ENCODE assay signal across 1 cellular context in genomic region chr2:33437297-33437696, GRCh38.
A peak's percentile ranks its signal among the peaks of the same experiment; 100 is the strongest.
TF ChIP-seq lines count a peak whose summit lies in the region.

No MANE protein-coding gene starts in this region.

TF ChIP-seq in K562, 482 proteins besides CTCF, POLR2A, EP300 and RAD21 (continued from another document):
- TF ChIP-seq FOXM1 (IDR thresholded peaks at IDR 0.05; ENCODE audit: low read depth) (peak; percentile 61; the same call in 1 of the 2 replicates), FOXM1 (CRISPR knock-in tag; IDR thresholded peaks at IDR 0.05; ENCODE audit: low read depth) (no peak), ZFX (CRISPR knock-in tag; IDR thresholded peaks at IDR 0.05) (no peak), TFAM (CRISPR knock-in tag; conservative IDR thresholded peaks at IDR 0.05) (no peak), UBTF (IDR thresholded peaks at IDR 0.05; ENCODE audit: borderline replicate concordance in 1 of 2, low read depth in 2 of 2, low read length in 2 of 2) (no peak), ZNF79 (CRISPR knock-in tag; IDR thresholded peaks at IDR 0.05; ENCODE audit: low read depth) (no peak), CBFA2T2 (conservative IDR thresholded peaks at IDR 0.05) (peak; percentile 59), WHSC1 (IDR thresholded peaks at IDR 0.05; ENCODE audit: low read length) (no peak), KLF1 (tag; IDR thresholded peaks at IDR 0.05) (no peak), NFE2 (IDR thresholded peaks at IDR 0.05; ENCODE audit: low read depth) (peak; percentile 77), BCLAF1 (IDR thresholded peaks at IDR 0.05; ENCODE audit: borderline replicate concordance in 1 of 2, control insufficient read depth in 1 of 2, low read depth in 2 of 2, low read length in 1 of 2) (no peak), ZNF384 (IDR thresholded peaks at IDR 0.05; ENCODE audit: low read depth, low read length) (no peak), PYGO2 (tag; IDR thresholded peaks at IDR 0.05) (no peak), TEAD1 (CRISPR knock-in tag; IDR thresholded peaks at IDR 0.05) (peak in 1 of 2 experiments; percentile 43; a peak in 1 of 4 replicates), BCL6 (CRISPR knock-in tag; IDR thresholded peaks at IDR 0.05) (no peak), CXXC5 (CRISPR knock-in tag; IDR thresholded peaks at IDR 0.05) (0 out of 2 replicates have a peak, but pooled peaks have one; percentile 10), ZKSCAN8 (CRISPR knock-in tag; IDR thresholded peaks at IDR 0.05) (0 out of 2 replicates have a peak, but pooled peaks have one; percentile 21), MTA2 (IDR thresholded peaks at IDR 0.05; ENCODE audit: low read depth) (0 out of 2 replicates have a peak, but pooled peaks have one; percentile 14), PCBP1 (IDR thresholded peaks at IDR 0.05; ENCODE audit: low read depth, low read length, poor library complexity, severe bottlenecking) (no peak), MEIS2 (IDR thresholded peaks at IDR 0.05; ENCODE audit: partially characterized antibody) (peak; percentile 87), SOX6 (IDR thresholded peaks at IDR 0.05) (peak; percentile 50; the same call in 1 of the 2 replicates), GABPB1 (CRISPR knock-in tag; IDR thresholded peaks at IDR 0.05) (0 out of 2 replicates have a peak, but pooled peaks have one; percentile 25), MYC (IDR thresholded peaks at IDR 0.05; ENCODE audit: low read depth, low read length) (no peak), MYC (CRISPR knock-in tag; IDR thresholded peaks at IDR 0.05; ENCODE audit: borderline replicate concordance, low read depth) (no peak), NCOR1 (IDR thresholded peaks at IDR 0.05) (0 out of 2 replicates have a peak, but pooled peaks have one; percentile 18), ZNF57 (CRISPR knock-in tag; IDR thresholded peaks at IDR 0.05) (no peak), TSC22D4 (tag; IDR thresholded peaks at IDR 0.05) (no peak), TCF3 (CRISPR knock-in tag; IDR thresholded peaks at IDR 0.05) (peak; percentile 89), SMARCA4 (IDR thresholded peaks at IDR 0.05) (peak; percentile 61; the same call in 1 of the 2 replicates), STAG1 (CRISPR knock-in tag; IDR thresholded peaks at IDR 0.05; ENCODE audit: borderline replicate concordance) (no peak), CGGBP1 (CRISPR knock-in tag; IDR thresholded peaks at IDR 0.05) (no peak), TEAD4 (IDR thresholded peaks at IDR 0.05; ENCODE audit: low read length) (peak; percentile 86), TEAD4 (CRISPR knock-in tag; IDR thresholded peaks at IDR 0.05; ENCODE audit: borderline replicate concordance) (no peak), ARID1B (IDR thresholded peaks at IDR 0.05) (peak; percentile 81), NFYB (IDR thresholded peaks at IDR 0.05; ENCODE audit: extremely low read depth, insufficient read length) (no peak), GATA2 (CRISPR knock-in tag; IDR thresholded peaks at IDR 0.05) (0 out of 2 replicates have a peak, but pooled peaks have one; percentile 22), RUNX1 (IDR thresholded peaks at IDR 0.05; ENCODE audit: low read depth) (no peak), TOE1 (IDR thresholded peaks at IDR 0.05; ENCODE audit: borderline replicate concordance) (no peak), TOE1 (CRISPR knock-in tag; IDR thresholded peaks at IDR 0.05; ENCODE audit: borderline replicate concordance, low read depth) (no peak), TAL1 (IDR thresholded peaks at IDR 0.05) (peak; percentile 71), STAT5A (IDR thresholded peaks at IDR 0.05; ENCODE audit: borderline replicate concordance, low read length) (0 out of 2 replicates have a peak, but pooled peaks have one; percentile 21), DPF2 (IDR thresholded peaks at IDR 0.05) (0 out of 2 replicates have a peak, but pooled peaks have one; percentile 37), MXI1 (IDR thresholded peaks at IDR 0.05; ENCODE audit: low read depth, low read length) (no peak), ZNF766 (CRISPR knock-in tag; conservative IDR thresholded peaks at IDR 0.05) (no peak), POU5F1 (IDR thresholded peaks at IDR 0.05; ENCODE audit: borderline replicate concordance, low read depth, low read length, partially characterized antibody) (no peak), HDGF (IDR thresholded peaks at IDR 0.05) (no peak), SRSF7 (optimal IDR thresholded peaks at IDR 0.05; ENCODE audit: low read depth, low read length) (no peak), LCOR (CRISPR knock-in tag; IDR thresholded peaks at IDR 0.05) (peak; percentile 35; the same call in 1 of the 2 replicates), PKNOX1 (IDR thresholded peaks at IDR 0.05) (peak; percentile 24; the same call in 1 of the 2 replicates), TRIM24 (IDR thresholded peaks at IDR 0.05) (peak; percentile 63 to 64), KLF16 (IDR thresholded peaks at IDR 0.05) (peak; percentile 83), FOSL1 (tag; conservative IDR thresholded peaks at IDR 0.05) (peak; percentile 84), RNF2 (IDR thresholded peaks at IDR 0.05) (peak; percentile 45; the same call in 1 of the 2 replicates), ZFP30 (CRISPR knock-in tag; IDR thresholded peaks at IDR 0.05; ENCODE audit: borderline replicate concordance) (no peak), HMG20A (CRISPR knock-in tag; conservative IDR thresholded peaks at IDR 0.05) (no peak), ETV6 (IDR thresholded peaks at IDR 0.05; ENCODE audit: borderline replicate concordance in 1 of 2, low read depth in 2 of 2, low read length in 1 of 2) (no peak), ETV6 (CRISPR knock-in tag; IDR thresholded peaks at IDR 0.05; ENCODE audit: borderline replicate concordance) (no peak)
- TF ChIP-seq, protein P1, sequence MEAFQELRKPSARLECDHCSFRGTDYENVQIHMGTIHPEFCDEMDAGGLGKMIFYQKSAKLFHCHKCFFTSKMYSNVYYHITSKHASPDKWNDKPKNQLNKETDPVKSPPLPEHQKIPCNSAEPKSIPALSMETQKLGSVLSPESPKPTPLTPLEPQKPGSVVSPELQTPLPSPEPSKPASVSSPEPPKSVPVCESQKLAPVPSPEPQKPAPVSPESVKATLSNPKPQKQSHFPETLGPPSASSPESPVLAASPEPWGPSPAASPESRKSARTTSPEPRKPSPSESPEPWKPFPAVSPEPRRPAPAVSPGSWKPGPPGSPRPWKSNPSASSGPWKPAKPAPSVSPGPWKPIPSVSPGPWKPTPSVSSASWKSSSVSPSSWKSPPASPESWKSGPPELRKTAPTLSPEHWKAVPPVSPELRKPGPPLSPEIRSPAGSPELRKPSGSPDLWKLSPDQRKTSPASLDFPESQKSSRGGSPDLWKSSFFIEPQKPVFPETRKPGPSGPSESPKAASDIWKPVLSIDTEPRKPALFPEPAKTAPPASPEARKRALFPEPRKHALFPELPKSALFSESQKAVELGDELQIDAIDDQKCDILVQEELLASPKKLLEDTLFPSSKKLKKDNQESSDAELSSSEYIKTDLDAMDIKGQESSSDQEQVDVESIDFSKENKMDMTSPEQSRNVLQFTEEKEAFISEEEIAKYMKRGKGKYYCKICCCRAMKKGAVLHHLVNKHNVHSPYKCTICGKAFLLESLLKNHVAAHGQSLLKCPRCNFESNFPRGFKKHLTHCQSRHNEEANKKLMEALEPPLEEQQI (IDR thresholded peaks at IDR 0.05) = peak; percentile 28; the same call in 1 of the 2 replicates
- TF ChIP-seq, protein P2, sequence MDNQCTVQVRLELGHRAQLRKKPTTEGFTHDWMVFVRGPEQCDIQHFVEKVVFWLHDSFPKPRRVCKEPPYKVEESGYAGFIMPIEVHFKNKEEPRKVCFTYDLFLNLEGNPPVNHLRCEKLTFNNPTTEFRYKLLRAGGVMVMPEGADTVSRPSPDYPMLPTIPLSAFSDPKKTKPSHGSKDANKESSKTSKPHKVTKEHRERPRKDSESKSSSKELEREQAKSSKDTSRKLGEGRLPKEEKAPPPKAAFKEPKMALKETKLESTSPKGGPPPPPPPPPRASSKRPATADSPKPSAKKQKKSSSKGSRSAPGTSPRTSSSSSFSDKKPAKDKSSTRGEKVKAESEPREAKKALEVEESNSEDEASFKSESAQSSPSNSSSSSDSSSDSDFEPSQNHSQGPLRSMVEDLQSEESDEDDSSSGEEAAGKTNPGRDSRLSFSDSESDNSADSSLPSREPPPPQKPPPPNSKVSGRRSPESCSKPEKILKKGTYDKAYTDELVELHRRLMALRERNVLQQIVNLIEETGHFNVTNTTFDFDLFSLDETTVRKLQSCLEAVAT (IDR thresholded peaks at IDR 0.05) = 0 out of 4 replicates have a peak, but pooled peaks of 1 of the 2 experiments have one; percentile 28
- TF ChIP-seq, protein P3, sequence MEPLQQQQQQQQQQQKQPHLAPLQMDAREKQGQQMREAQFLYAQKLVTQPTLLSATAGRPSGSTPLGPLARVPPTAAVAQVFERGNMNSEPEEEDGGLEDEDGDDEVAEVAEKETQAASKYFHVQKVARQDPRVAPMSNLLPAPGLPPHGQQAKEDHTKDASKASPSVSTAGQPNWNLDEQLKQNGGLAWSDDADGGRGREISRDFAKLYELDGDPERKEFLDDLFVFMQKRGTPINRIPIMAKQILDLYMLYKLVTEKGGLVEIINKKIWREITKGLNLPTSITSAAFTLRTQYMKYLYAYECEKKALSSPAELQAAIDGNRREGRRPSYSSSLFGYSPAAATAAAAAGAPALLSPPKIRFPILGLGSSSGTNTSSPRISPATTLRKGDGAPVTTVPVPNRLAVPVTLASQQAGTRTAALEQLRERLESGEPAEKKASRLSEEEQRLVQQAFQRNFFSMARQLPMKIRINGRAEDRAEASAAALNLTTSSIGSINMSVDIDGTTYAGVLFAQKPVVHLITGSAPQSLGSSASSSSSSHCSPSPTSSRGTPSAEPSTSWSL (CRISPR knock-in tag; IDR thresholded peaks at IDR 0.05; ENCODE audit: borderline replicate concordance) = no peak
